9 cellular contexts compared by ENCODE assay signal in genomic region chr2:164538250-164538866, GRCh38.
DNase-seq lines count a peak whose midpoint lies in the region; ATAC-seq and TF ChIP-seq lines count a peak whose summit lies in the region.
"Had no signal": no experiment of that assay in that cellular context is flagged by ENCODE, and none has a peak within 500 bp of the region (broad histone marks: within the 10 kb centered on the region; RNA-seq: fewer than 3 reads in every experiment).

No MANE protein-coding gene starts in this region.

- intact Hi-C loops in left ventricle myocardium inferior (cut with micrococcal nuclease) = no loop called here
- intact Hi-C loops in naive thymus-derived CD4-positive, alpha-beta T cell (cut with micrococcal nuclease) = no loop called here

- CTCF ChIA-PET in HEK293T (lab: Yijun Ruan, JAX) = interaction anchor here (0.5 to 1.3 kb wide), 7 partner anchors 10 to 1370 kb away, joined by 3 to 5 read pairs (median 3); no protein-coding TSS in a partner anchor
- CTCF ChIA-PET in naive thymus-derived CD4-positive, alpha-beta T cell (lab: Charles Lee) = no interaction called here

- DNase-seq in GM06990 (ENCODE audit: extremely low read depth, insufficient read length) = no peak
- DNase-seq in HEK293T (ENCODE audit: extremely low spot score) = peak; percentile 52
- DNase-seq in NCI-H1105 treated with DMSO at 0.1 percent for 48 hours (lab: John Stamatoyannopoulos, UW) = peak; percentile 55
- peak; percentile 13 for DNase-seq in WERI-Rb-1
- DNase-seq in left ventricle myocardium inferior = no peak
- DNase-seq in tibial nerve (ENCODE audit: low spot score in 2 of 2) = no peak
- DNase-seq in mesothelial cell of epicardium (ENCODE audit: low spot score in 2 of 2, unreplicated experiment in 2 of 2) = no peak
- no peak for DNase-seq in naive thymus-derived CD4-positive, alpha-beta T cell

- no peak overlapping the region for H3K27ac Mint-ChIP-seq in mesothelial cell of epicardium
- H3K27ac Mint-ChIP-seq in naive thymus-derived CD4-positive, alpha-beta T cell = no peak overlapping the region

- TF ChIP-seq CTCF in GM06990 (IDR thresholded peaks at IDR 0.05; ENCODE audit: insufficient read depth, low read length, poor library complexity, severe bottlenecking) (peak; percentile 60), WERI-Rb-1 (IDR thresholded peaks at IDR 0.05; ENCODE audit: low read depth, low read length) (peak; percentile 62), left ventricle myocardium inferior (IDR thresholded peaks at IDR 0.05; ENCODE audit: borderline replicate concordance) (peak; percentile 69), tibial nerve (IDR thresholded peaks at IDR 0.05) (peak in 3 of 5 experiments; percentile 42 to 47 (median 42)), mesothelial cell of epicardium (IDR thresholded peaks at IDR 0.05; ENCODE audit: unreplicated experiment) (no peak)

- no peak overlapping the region for H3K27ac ChIP-seq in WERI-Rb-1
- no peak overlapping the region for H3K27ac ChIP-seq in left ventricle myocardium inferior (replicated peaks)
- no peak overlapping the region for H3K27ac ChIP-seq in tibial nerve
- H3K27ac ChIP-seq in naive thymus-derived CD4-positive, alpha-beta T cell (ENCODE audit: low read depth, low read length) = no peak overlapping the region
- H3K27ac ChIP-seq: skin epidermis had no signal

- H3K27me3 Mint-ChIP-seq in mesothelial cell of epicardium (ENCODE audit: low read depth) = no peaks in the 10 kb centered on the region
- peaks cover 0 to 3% (median 0%) of the 10 kb centered on the region in 5 donors for H3K27me3 Mint-ChIP-seq in naive thymus-derived CD4-positive, alpha-beta T cell

- no peak for ATAC-seq in naive thymus-derived CD4-positive, alpha-beta T cell

- H3K4me3 Mint-ChIP-seq in mesothelial cell of epicardium = no peak overlapping the region
- H3K4me3 Mint-ChIP-seq in naive thymus-derived CD4-positive, alpha-beta T cell = no peak overlapping the region

- TF ChIP-seq EP300 in tibial nerve (IDR thresholded peaks at IDR 0.05) = no peak

- H3K4me1 ChIP-seq in left ventricle myocardium inferior (peaks cover 17% of the 10 kb centered on the region), tibial nerve (peaks cover 0 to 8% (median 0%) of the 10 kb centered on the region in 4 donors)
- H3K4me1 ChIP-seq in naive thymus-derived CD4-positive, alpha-beta T cell (ENCODE audit: control insufficient read depth in 2 of 2, insufficient read depth in 2 of 2, low read length in 2 of 2) = no peaks in the 10 kb centered on the region

- TF ChIP-seq POLR2A in tibial nerve (IDR thresholded peaks at IDR 0.05) = no peak

- peaks cover 3% of the 10 kb centered on the region for H3K9me3 Mint-ChIP-seq in mesothelial cell of epicardium
- peaks cover 0 to 7% (median 0%) of the 10 kb centered on the region in 11 donors for H3K9me3 Mint-ChIP-seq in naive thymus-derived CD4-positive, alpha-beta T cell

- no peaks in the 10 kb centered on the region for H3K27me3 ChIP-seq in GM06990 (replicated peaks; ENCODE audit: control insufficient read depth, insufficient read depth, low read length)
- H3K27me3 ChIP-seq in WERI-Rb-1 (ENCODE audit: insufficient read depth, low read depth, severe bottlenecking) = no peaks in the 10 kb centered on the region
- no peaks in the 10 kb centered on the region for H3K27me3 ChIP-seq in left ventricle myocardium inferior (ENCODE audit: low read depth)
- H3K27me3 ChIP-seq in tibial nerve = no peaks in the 10 kb centered on the region
- H3K27me3 ChIP-seq in naive thymus-derived CD4-positive, alpha-beta T cell (ENCODE audit: control insufficient read depth in 2 of 2, insufficient read depth in 2 of 2, low read length in 2 of 2) = no peaks in the 10 kb centered on the region

- POLR2A ChIA-PET in HEK293T (lab: Yijun Ruan, JAX) = no interaction called here
- POLR2A ChIA-PET in naive thymus-derived CD4-positive, alpha-beta T cell (lab: Charles Lee) = no interaction called here

- 92% methylated on average over 2 of the region's 2 CpGs for WGBS in tibial nerve, 2 donors

- H3K9me3 ChIP-seq in WERI-Rb-1 (ENCODE audit: severe bottlenecking) (no peaks in the 10 kb centered on the region), left ventricle myocardium inferior (replicated peaks) (no peaks in the 10 kb centered on the region), tibial nerve (no peaks in the 10 kb centered on the region)
- H3K9me3 ChIP-seq in naive thymus-derived CD4-positive, alpha-beta T cell (ENCODE audit: control insufficient read depth in 2 of 3, low read length in 3 of 3) = no peaks in the 10 kb centered on the region

- H3K36me3 ChIP-seq in GM06990 (ENCODE audit: control insufficient read depth, insufficient read depth, low read length) = no peaks in the 10 kb centered on the region
- no peaks in the 10 kb centered on the region for H3K36me3 ChIP-seq in WERI-Rb-1
- no peaks in the 10 kb centered on the region for H3K36me3 ChIP-seq in left ventricle myocardium inferior
- H3K36me3 ChIP-seq in tibial nerve = no peaks in the 10 kb centered on the region
- H3K36me3 ChIP-seq in naive thymus-derived CD4-positive, alpha-beta T cell (ENCODE audit: control insufficient read depth in 2 of 3, insufficient read depth in 3 of 3, low read length in 3 of 3) = no peaks in the 10 kb centered on the region

- no peak overlapping the region for H3K4me3 ChIP-seq in GM06990 (replicated peaks; ENCODE audit: low read depth, low read length)
- no peak overlapping the region for H3K4me3 ChIP-seq in WERI-Rb-1 (ENCODE audit: low read depth, low read length)
- no peak overlapping the region for H3K4me3 ChIP-seq in left ventricle myocardium inferior
- no peak overlapping the region for H3K4me3 ChIP-seq in tibial nerve
- no peak overlapping the region for H3K4me3 ChIP-seq in naive thymus-derived CD4-positive, alpha-beta T cell (ENCODE audit: low read length)
- H3K4me3 ChIP-seq: skin epidermis had no signal

- H3K4me1 Mint-ChIP-seq in mesothelial cell of epicardium = peaks cover 53% of the 10 kb centered on the region
- H3K4me1 Mint-ChIP-seq in naive thymus-derived CD4-positive, alpha-beta T cell = no peaks in the 10 kb centered on the region

- H3K36me3 Mint-ChIP-seq in mesothelial cell of epicardium = peaks cover 1% of the 10 kb centered on the region
- no peaks in the 10 kb centered on the region for H3K36me3 Mint-ChIP-seq in naive thymus-derived CD4-positive, alpha-beta T cell

TF ChIP-seq in HEK293T, 16 proteins besides CTCF, POLR2A, EP300 and RAD21:
- TF ChIP-seq BHLHE40 (IDR thresholded peaks at IDR 0.05; ENCODE audit: borderline replicate concordance) (no peak), LEF1 (IDR thresholded peaks at IDR 0.05; ENCODE audit: borderline replicate concordance) (no peak), CTBP1 (IDR thresholded peaks at IDR 0.05; ENCODE audit: borderline replicate concordance) (no peak), TARDBP (IDR thresholded peaks at IDR 0.05) (no peak), FOXM1 (IDR thresholded peaks at IDR 0.05; ENCODE audit: borderline replicate concordance) (no peak), PKNOX1 (IDR thresholded peaks at IDR 0.05) (no peak), FOXA1 (IDR thresholded peaks at IDR 0.05) (no peak), HDGF (IDR thresholded peaks at IDR 0.05; ENCODE audit: borderline replicate concordance) (no peak), ZNF384 (IDR thresholded peaks at IDR 0.05) (no peak), L3MBTL2 (conservative IDR thresholded peaks at IDR 0.05) (no peak), ARNT (IDR thresholded peaks at IDR 0.05) (no peak), FOXK2 (IDR thresholded peaks at IDR 0.05) (no peak), NFRKB (IDR thresholded peaks at IDR 0.05) (no peak), SP1 (IDR thresholded peaks at IDR 0.05) (no peak), ELF4 (IDR thresholded peaks at IDR 0.05) (no peak), SUZ12 (IDR thresholded peaks at IDR 0.05) (no peak)

Comparison
In these comparisons a context has a peak if more than half of its experiments do, and no peak if none do; other contexts are left out.
1. DNase-seq: peak in HEK293T (single experiment), NCI-H1105 treated with DMSO at 0.1 percent for 48 hours (single experiment) and WERI-Rb-1 (single experiment); none in GM06990 (single experiment), left ventricle myocardium inferior (single experiment), tibial nerve (0 of 2), mesothelial cell of epicardium (0 of 2) and naive thymus-derived CD4-positive, alpha-beta T cell (0 of 9).